In genomic region chr7:151648429-151648828, GRCh38 we compare ENCODE assay signal across 15 cellular contexts.
"Had no signal": no experiment of that assay in that cellular context is flagged by ENCODE, and none has a peak within 500 bp of the region (broad histone marks: within the 10 kb centered on the region; RNA-seq: fewer than 3 reads in every experiment).

No MANE protein-coding gene starts in this region.

- H3K27me3 Mint-ChIP-seq: activated CD8-positive, alpha-beta memory T cell treated with anti-CD3 and anti-CD28 coated beads, Interleukin-2, amount 10 ng/mL, durations not matched to agents 7 days and 5 days; activated naive CD8-positive, alpha-beta T cell had no signal

- H3K27ac Mint-ChIP-seq: activated CD8-positive, alpha-beta memory T cell treated with anti-CD3 and anti-CD28 coated beads, Interleukin-2, amount 10 ng/mL, durations not matched to agents 7 days and 5 days; activated naive CD8-positive, alpha-beta T cell; stimulated activated effector memory CD8-positive, alpha-beta T cell treated with anti-CD3 and anti-CD28 coated beads, Interleukin-12 subunit alpha, Interleukin-12 subunit beta, amount 100 ng/mL, for 72 hours; T-helper 2 cell treated with Interferon-gamma antibody and Interleukin-4, amounts not matched to agents 5 μg/mL and 100 μg/mL, for 36 hours had no signal

- H3K4me3 Mint-ChIP-seq: activated CD8-positive, alpha-beta memory T cell treated with anti-CD3 and anti-CD28 coated beads, Interleukin-2, amount 10 ng/mL, durations not matched to agents 7 days and 5 days; activated naive CD8-positive, alpha-beta T cell; activated T-cell treated with anti-CD3 and anti-CD28 coated beads, Interleukin-2, amount 50 U/mL, for 4 hours; neural crest cell; stimulated activated effector memory CD8-positive, alpha-beta T cell treated with anti-CD3 and anti-CD28 coated beads, Interleukin-12 subunit alpha, Interleukin-12 subunit beta, amount 100 ng/mL, for 72 hours; T-helper 2 cell treated with Interferon-gamma antibody and Interleukin-4, amounts not matched to agents 5 μg/mL and 100 μg/mL, for 36 hours had no signal

- ATAC-seq: activated CD8-positive, alpha-beta memory T cell treated with anti-CD3 and anti-CD28 coated beads, Interleukin-2, amount 10 ng/mL, durations not matched to agents 7 days and 5 days; activated T-cell treated with anti-CD3 and anti-CD28 coated beads, Interleukin-2, amount 50 U/mL, for 4 hours; heart right ventricle; left lung; stimulated activated effector memory CD8-positive, alpha-beta T cell treated with anti-CD3 and anti-CD28 coated beads, Interleukin-12 subunit alpha, Interleukin-12 subunit beta, amount 100 ng/mL, for 72 hours had no signal

- H3K4me1 Mint-ChIP-seq: neural crest cell; stimulated activated effector memory CD8-positive, alpha-beta T cell treated with anti-CD3 and anti-CD28 coated beads, Interleukin-12 subunit alpha, Interleukin-12 subunit beta, amount 100 ng/mL, for 72 hours had no signal

- H3K9me3 Mint-ChIP-seq: activated T-cell treated with anti-CD3 and anti-CD28 coated beads, Interleukin-2, amount 50 U/mL, for 4 hours; stimulated activated effector memory CD8-positive, alpha-beta T cell treated with anti-CD3 and anti-CD28 coated beads, Interleukin-12 subunit alpha, Interleukin-12 subunit beta, amount 100 ng/mL, for 72 hours; T-helper 2 cell treated with Interferon-gamma antibody and Interleukin-4, amounts not matched to agents 5 μg/mL and 100 μg/mL, for 36 hours had no signal

- DNase-seq: activated CD4-positive, alpha-beta T cell treated with anti-CD3 and anti-CD28 coated beads for 1 hour; activated CD4-positive, alpha-beta T cell treated with anti-CD3 and anti-CD28 coated beads, Interleukin-2, amount 50 U/mL, for 48 hours; activated CD8-positive, alpha-beta memory T cell treated with anti-CD3 and anti-CD28 coated beads, Interleukin-2, amount 10 ng/mL, durations not matched to agents 7 days and 5 days; activated effector memory CD4-positive, alpha-beta T cell treated with anti-CD3 and anti-CD28 coated beads, Interleukin-2, amount 50 U/mL, for 16 hours; activated T-cell treated with anti-CD3 and anti-CD28 coated beads, Interleukin-2, amount 50 U/mL, for 4 hours; anterior cingulate cortex; dorsolateral prefrontal cortex; heart right ventricle; left lung; ovary; transverse colon had no signal

- H3K36me3 Mint-ChIP-seq: stimulated activated effector memory CD8-positive, alpha-beta T cell treated with anti-CD3 and anti-CD28 coated beads, Interleukin-12 subunit alpha, Interleukin-12 subunit beta, amount 100 ng/mL, for 72 hours had no signal
